1 cellular context compared by ENCODE assay signal in the genomic region with DNA sequence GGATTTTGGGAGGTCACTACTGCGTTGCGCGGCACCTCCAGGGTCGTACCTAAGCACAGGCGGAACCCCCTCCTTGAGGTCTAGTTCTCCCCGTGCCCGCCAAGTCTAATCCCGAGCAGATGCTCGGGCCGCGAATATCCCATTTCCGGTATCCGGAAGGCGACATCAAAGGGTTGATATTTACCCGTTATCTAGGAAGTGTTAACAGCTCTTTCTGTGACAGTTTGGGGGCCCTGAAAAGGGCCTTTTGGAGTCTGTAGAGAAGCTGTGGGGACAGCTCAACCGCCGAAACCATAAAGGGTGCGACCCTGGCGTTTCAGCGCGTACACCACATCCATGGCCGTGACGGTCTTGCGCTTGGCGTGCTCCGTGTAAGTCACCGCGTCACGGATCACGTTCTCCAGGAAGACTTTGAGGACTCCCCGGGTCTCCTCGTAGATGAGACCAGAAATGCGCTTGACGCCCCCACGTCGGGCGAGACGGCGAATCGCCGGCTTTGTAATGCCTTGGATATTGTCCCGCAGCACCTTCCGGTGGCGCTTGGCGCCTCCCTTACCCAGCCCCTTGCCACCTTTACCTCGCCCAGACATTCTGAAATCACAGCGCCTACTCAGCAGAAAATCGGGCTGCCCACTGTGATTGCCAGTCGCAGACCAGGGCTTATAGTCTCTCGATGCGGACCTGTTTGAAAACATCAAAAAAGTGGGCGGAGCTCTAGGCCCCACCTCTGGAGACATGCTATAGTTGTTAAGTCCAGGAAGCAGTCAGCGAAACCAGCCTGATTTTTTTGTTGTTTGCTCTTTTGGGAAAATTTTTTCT.
TF ChIP-seq lines count a peak whose summit lies in the region.

No MANE protein-coding gene starts in this region.

TF ChIP-seq in HepG2, 621 proteins besides CTCF, POLR2A, EP300 and RAD21 (continued from another document and continues in another):
- TF ChIP-seq, protein P1, sequence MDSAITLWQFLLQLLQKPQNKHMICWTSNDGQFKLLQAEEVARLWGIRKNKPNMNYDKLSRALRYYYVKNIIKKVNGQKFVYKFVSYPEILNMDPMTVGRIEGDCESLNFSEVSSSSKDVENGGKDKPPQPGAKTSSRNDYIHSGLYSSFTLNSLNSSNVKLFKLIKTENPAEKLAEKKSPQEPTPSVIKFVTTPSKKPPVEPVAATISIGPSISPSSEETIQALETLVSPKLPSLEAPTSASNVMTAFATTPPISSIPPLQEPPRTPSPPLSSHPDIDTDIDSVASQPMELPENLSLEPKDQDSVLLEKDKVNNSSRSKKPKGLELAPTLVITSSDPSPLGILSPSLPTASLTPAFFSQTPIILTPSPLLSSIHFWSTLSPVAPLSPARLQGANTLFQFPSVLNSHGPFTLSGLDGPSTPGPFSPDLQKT (CRISPR knock-in tag; IDR thresholded peaks at IDR 0.05; ENCODE audit: borderline replicate concordance): no peak
- TF ChIP-seq ZNF383 (CRISPR knock-in tag; IDR thresholded peaks at IDR 0.05; ENCODE audit: borderline replicate concordance): no peak
- peak; percentile 13; the same call in 1 of the 2 replicates for TF ChIP-seq ZMYM2 (CRISPR knock-in tag; IDR thresholded peaks at IDR 0.05)
- no peak for TF ChIP-seq ZNF253 (CRISPR knock-in tag; IDR thresholded peaks at IDR 0.05; ENCODE audit: borderline replicate concordance)
- TF ChIP-seq TGIF2 (CRISPR knock-in tag; IDR thresholded peaks at IDR 0.05): peak; percentile 98
- peak; percentile 69; the same call in 1 of the 2 replicates for TF ChIP-seq ZNF878 (CRISPR knock-in tag; IDR thresholded peaks at IDR 0.05)
- no peak for TF ChIP-seq MAZ (IDR thresholded peaks at IDR 0.05; ENCODE audit: borderline replicate concordance, low read depth, low read length)
- no peak; the same call in 1 of the 2 replicates for TF ChIP-seq MAZ (CRISPR knock-in tag; IDR thresholded peaks at IDR 0.05; ENCODE audit: low read depth)
- no peak for TF ChIP-seq HNRNPK (IDR thresholded peaks at IDR 0.05; ENCODE audit: low read depth, low read length, poor library complexity, severe bottlenecking)
- peak; percentile 70; the same call in 1 of the 2 replicates for TF ChIP-seq GATA4 (IDR thresholded peaks at IDR 0.05; ENCODE audit: borderline replicate concordance, low read depth)
- TF ChIP-seq GTF2F1 (IDR thresholded peaks at IDR 0.05; ENCODE audit: low read length): no peak
- peak; percentile 54 for TF ChIP-seq U2AF1 (optimal IDR thresholded peaks at IDR 0.05; ENCODE audit: low read depth, low read length)
- TF ChIP-seq ZNF264 (CRISPR knock-in tag; IDR thresholded peaks at IDR 0.05): peak; percentile 17; the same call in 1 of the 2 replicates
- 0 out of 2 replicates have a peak, but pooled peaks have one; percentile 44 for TF ChIP-seq ZNF354B (CRISPR knock-in tag; IDR thresholded peaks at IDR 0.05)
- peak; percentile 37 for TF ChIP-seq SP4 (CRISPR knock-in tag; IDR thresholded peaks at IDR 0.05)
- peak; percentile 78 for TF ChIP-seq TCF7 (IDR thresholded peaks at IDR 0.05; ENCODE audit: low read depth)
- no peak for TF ChIP-seq XBP1 (CRISPR knock-in tag; IDR thresholded peaks at IDR 0.05)
- TF ChIP-seq NFRKB (IDR thresholded peaks at IDR 0.05): no peak
- no peak for TF ChIP-seq ZUFSP (CRISPR knock-in tag; IDR thresholded peaks at IDR 0.05; ENCODE audit: borderline replicate concordance)
- TF ChIP-seq ATF3 (CRISPR knock-in tag; IDR thresholded peaks at IDR 0.05): no peak
- TF ChIP-seq PAF1 (CRISPR knock-in tag; IDR thresholded peaks at IDR 0.05): no peak; the same call in 1 of the 2 replicates
- no peak for TF ChIP-seq RFX5 (IDR thresholded peaks at IDR 0.05; ENCODE audit: low read depth, low read length)
- TF ChIP-seq, protein P2, sequence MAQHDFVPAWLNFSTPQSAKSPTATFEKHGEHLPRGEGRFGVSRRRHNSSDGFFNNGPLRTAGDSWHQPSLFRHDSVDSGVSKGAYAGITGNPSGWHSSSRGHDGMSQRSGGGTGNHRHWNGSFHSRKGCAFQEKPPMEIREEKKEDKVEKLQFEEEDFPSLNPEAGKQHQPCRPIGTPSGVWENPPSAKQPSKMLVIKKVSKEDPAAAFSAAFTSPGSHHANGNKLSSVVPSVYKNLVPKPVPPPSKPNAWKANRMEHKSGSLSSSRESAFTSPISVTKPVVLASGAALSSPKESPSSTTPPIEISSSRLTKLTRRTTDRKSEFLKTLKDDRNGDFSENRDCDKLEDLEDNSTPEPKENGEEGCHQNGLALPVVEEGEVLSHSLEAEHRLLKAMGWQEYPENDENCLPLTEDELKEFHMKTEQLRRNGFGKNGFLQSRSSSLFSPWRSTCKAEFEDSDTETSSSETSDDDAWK (CRISPR knock-in tag; IDR thresholded peaks at IDR 0.05): no peak
- no peak; the same call in 1 of the 2 replicates for TF ChIP-seq CHD4 (IDR thresholded peaks at IDR 0.05; ENCODE audit: borderline replicate concordance, low read length)
- TF ChIP-seq, protein P3, sequence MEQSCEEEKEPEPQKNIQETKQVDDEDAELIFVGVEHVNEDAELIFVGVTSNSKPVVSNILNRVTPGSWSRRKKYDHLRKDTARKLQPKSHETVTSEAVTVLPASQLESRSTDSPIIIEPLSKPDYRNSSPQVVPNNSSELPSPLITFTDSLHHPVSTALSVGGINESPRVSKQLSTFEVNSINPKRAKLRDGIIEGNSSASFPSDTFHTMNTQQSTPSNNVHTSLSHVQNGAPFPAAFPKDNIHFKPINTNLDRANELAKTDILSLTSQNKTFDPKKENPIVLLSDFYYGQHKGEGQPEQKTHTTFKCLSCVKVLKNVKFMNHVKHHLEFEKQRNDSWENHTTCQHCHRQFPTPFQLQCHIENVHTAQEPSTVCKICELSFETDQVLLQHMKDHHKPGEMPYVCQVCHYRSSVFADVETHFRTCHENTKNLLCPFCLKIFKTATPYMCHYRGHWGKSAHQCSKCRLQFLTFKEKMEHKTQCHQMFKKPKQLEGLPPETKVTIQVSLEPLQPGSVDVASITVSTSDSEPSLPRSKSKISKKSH (CRISPR knock-in tag; IDR thresholded peaks at IDR 0.05; ENCODE audit: borderline replicate concordance): peak; percentile 83; the same call in 1 of the 2 replicates
- peak; percentile 77; the same call in 1 of the 2 replicates for TF ChIP-seq KDM3A (CRISPR knock-in tag; IDR thresholded peaks at IDR 0.05; ENCODE audit: low read depth)
- TF ChIP-seq FUBP1 (CRISPR knock-in tag; IDR thresholded peaks at IDR 0.05; ENCODE audit: borderline replicate concordance): no peak
- peak; percentile 71 for TF ChIP-seq RXRB (CRISPR knock-in tag; IDR thresholded peaks at IDR 0.05; ENCODE audit: borderline replicate concordance)
- TF ChIP-seq, protein P4, sequence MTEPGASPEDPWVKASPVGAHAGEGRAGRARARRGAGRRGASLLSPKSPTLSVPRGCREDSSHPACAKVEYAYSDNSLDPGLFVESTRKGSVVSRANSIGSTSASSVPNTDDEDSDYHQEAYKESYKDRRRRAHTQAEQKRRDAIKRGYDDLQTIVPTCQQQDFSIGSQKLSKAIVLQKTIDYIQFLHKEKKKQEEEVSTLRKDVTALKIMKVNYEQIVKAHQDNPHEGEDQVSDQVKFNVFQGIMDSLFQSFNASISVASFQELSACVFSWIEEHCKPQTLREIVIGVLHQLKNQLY (CRISPR knock-in tag; IDR thresholded peaks at IDR 0.05): no peak
- TF ChIP-seq MIXL1 (CRISPR knock-in tag; IDR thresholded peaks at IDR 0.05): peak; percentile 71
- TF ChIP-seq RCOR2 (CRISPR knock-in tag; IDR thresholded peaks at IDR 0.05): no peak
- peak; percentile 66 for TF ChIP-seq ZNF350 (CRISPR knock-in tag; IDR thresholded peaks at IDR 0.05; ENCODE audit: borderline replicate concordance, low read depth)
- TF ChIP-seq MTF1 (CRISPR knock-in tag; IDR thresholded peaks at IDR 0.05): no peak
- TF ChIP-seq CENPX (CRISPR knock-in tag; IDR thresholded peaks at IDR 0.05): no peak
- TF ChIP-seq ZNF674 (CRISPR knock-in tag; IDR thresholded peaks at IDR 0.05; ENCODE audit: low read depth): no peak
- peak; percentile 68; the same call in 1 of the 2 replicates for TF ChIP-seq RXRA (CRISPR knock-in tag; IDR thresholded peaks at IDR 0.05)
- TF ChIP-seq ZNF564 (CRISPR knock-in tag; IDR thresholded peaks at IDR 0.05): no peak
- TF ChIP-seq PTBP1 (IDR thresholded peaks at IDR 0.05; ENCODE audit: low read depth, low read length, poor library complexity, severe bottlenecking): no peak
- peak; percentile 81; the same call in 1 of the 2 replicates for TF ChIP-seq PRMT3 (CRISPR knock-in tag; IDR thresholded peaks at IDR 0.05; ENCODE audit: borderline replicate concordance, low read depth)
- TF ChIP-seq POLR2G (IDR thresholded peaks at IDR 0.05; ENCODE audit: low read depth, low read length): peak; percentile 99
- no peak for TF ChIP-seq PAWR (CRISPR knock-in tag; IDR thresholded peaks at IDR 0.05; ENCODE audit: borderline replicate concordance)
- no peak for TF ChIP-seq PHB2 (IDR thresholded peaks at IDR 0.05; ENCODE audit: partially characterized antibody)
- no peak for TF ChIP-seq ZNF33B (CRISPR knock-in tag; IDR thresholded peaks at IDR 0.05)
- TF ChIP-seq HHEX (CRISPR knock-in tag; IDR thresholded peaks at IDR 0.05): no peak
- peak; percentile 70 for TF ChIP-seq ARID5B (CRISPR knock-in tag; IDR thresholded peaks at IDR 0.05)
- peak; percentile 67 for TF ChIP-seq KDM2A (CRISPR knock-in tag; IDR thresholded peaks at IDR 0.05; ENCODE audit: borderline replicate concordance, low read depth)
- no peak; the same call in 2 of the 3 replicates for TF ChIP-seq MXI1 (IDR thresholded peaks at IDR 0.05; ENCODE audit: borderline replicate concordance, low read depth, low read length)
